ENCODE assay signal across 8 cellular contexts in the genomic region with DNA sequence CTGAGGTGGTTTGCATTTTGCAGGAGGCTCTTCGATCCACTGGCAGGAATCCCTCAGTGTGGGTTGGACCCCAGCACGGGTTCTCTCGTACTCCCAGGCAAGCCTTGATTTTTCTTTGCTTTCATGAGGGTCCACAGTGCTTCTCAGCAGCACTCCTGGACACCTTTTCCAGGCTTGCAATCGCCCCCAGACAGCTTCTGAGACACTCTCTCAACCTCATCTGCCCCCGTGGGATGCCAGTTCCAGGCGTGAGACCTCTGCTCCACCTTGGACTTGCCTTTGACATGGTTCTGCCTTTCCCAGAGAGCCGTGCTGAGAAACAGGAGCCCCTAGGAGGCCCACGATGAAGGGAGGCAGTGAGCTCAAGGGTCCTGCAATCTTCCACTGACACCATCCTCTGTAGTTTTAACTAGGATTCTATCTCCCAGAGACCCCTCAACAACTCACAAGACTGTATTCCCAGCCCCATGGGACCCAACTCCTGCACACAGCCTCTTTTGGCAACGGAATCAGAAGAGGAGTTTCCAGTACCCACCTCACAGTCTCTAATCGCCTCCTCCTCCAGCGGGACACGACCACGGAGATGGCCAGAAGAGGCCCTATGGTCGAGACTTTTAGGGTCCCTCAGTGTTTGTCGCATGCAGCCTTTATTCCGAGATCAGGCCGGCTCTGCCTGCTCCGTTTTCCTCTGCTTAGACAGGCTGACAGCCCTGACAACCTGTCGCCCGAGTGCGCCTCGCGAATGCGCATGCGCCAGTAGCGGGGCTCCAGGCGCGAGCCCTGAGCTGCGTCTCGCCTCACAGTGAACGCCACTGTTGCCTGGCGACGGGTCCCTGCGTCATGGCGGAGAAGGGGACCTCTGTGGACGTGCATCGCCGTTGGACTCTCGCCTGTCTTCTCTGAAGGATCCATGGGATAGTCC. TPM values are rescaled to one million over a fixed set of nuclear protein-coding genes. Genes with fewer than 3 reads are reported as not detected.
A peak's percentile ranks its signal among the peaks of the same experiment; 100 is the strongest.
DNase-seq lines count a peak whose midpoint lies in the region; ATAC-seq and TF ChIP-seq lines count a peak whose summit lies in the region.

No MANE protein-coding gene starts in this region.

- no peak for TF ChIP-seq POLR2A in NB4 (IDR thresholded peaks at IDR 0.05; ENCODE audit: extremely low read depth, insufficient read length)

- no peaks in the 10 kb centered on the region for H3K9me3 ChIP-seq in A673 (ENCODE audit: low read depth, low read length, poor library complexity, severe bottlenecking)

- H3K4me1 ChIP-seq in A673 (ENCODE audit: insufficient read depth, low read length, poor library complexity, severe bottlenecking), result no peaks in the 10 kb centered on the region

- H3K27ac ChIP-seq in A673 (ENCODE audit: low read depth, low read length, poor library complexity, severe bottlenecking), result no peak overlapping the region

- BruUV-seq in A673 (replicated peaks; lab: Mats Ljungman, UMichigan), result no TSS peak

- DNase-seq in A673 (ENCODE audit: low spot score), result peak; percentile 43
- peak; percentile 40 for DNase-seq in NB4 (ENCODE audit: low read depth)
- DNase-seq in activated CD4-positive, alpha-beta T cell treated with anti-CD3 and anti-CD28 coated beads for 48 hours, result peak; percentile 84
- peak; percentile 55 for DNase-seq in dermis blood vessel endothelial cell
- peak; percentile 60 for DNase-seq in medulla oblongata (ENCODE audit: extremely low spot score)
- DNase-seq in stimulated activated CD4-positive, alpha-beta T cell treated with anti-CD3 and anti-CD28 coated beads, TNF-alpha, amount 100 ng/mL, for 1 hour (ENCODE audit: low read depth in 3 of 3, low spot score in 1 of 3), result peak in 2 of 3 donors; percentile 43 to 51
- DNase-seq in ecto neural progenitor cell (ENCODE audit: low spot score), result no peak

- intact Hi-C loops in A673 (cut with micrococcal nuclease; ENCODE audit: unreplicated experiment), result no loop called here

- H3K27me3 ChIP-seq in A673 (replicated peaks; ENCODE audit: insufficient read depth, low read depth, low read length, poor library complexity), result no peaks in the 10 kb centered on the region

- H3K4me3 ChIP-seq in A673 (ENCODE audit: low read depth, low read length, poor library complexity, severe bottlenecking), result no peak overlapping the region
- H3K4me3 ChIP-seq in NB4 (ENCODE audit: low read depth, low read length), result no peak overlapping the region

- TF ChIP-seq CTCF in A673 (conservative IDR thresholded peaks at IDR 0.05; ENCODE audit: low read depth, low read length), result no peak
- no peak for TF ChIP-seq CTCF in NB4 (IDR thresholded peaks at IDR 0.05; ENCODE audit: low read depth, low read length)

- ATAC-seq in GM19035 (IDR thresholded peaks at IDR 0.05; ENCODE audit: unreplicated experiment), result no peak

- POLR2A ChIA-PET in A673 (lab: Charles Lee; ENCODE audit: low non-redundant PET), result no interaction called here

- no peaks in the 10 kb centered on the region for H3K36me3 ChIP-seq in A673 (ENCODE audit: insufficient read depth, low read length, poor library complexity, severe bottlenecking)

- CTCF ChIA-PET in A673 (lab: Charles Lee), result no interaction called here

RNA-seq across cellular contexts. Expression of a gene that starts 26.0 kb away (rescaled TPM):
- 10.1 and 11.5 TPM in 2 replicates for total RNA-seq in A673 (2021)
- 5.1 and 10.9 TPM in 2 replicates for total RNA-seq in dermis blood vessel endothelial cell
